Comparison of ENCODE assay signal across 8 cellular contexts in genomic region chr6:111482959-111483735, GRCh38. TPM values are rescaled to one million over a fixed set of nuclear protein-coding genes. Genes with fewer than 3 reads are reported as not detected.
DNase-seq lines count a peak whose midpoint lies in the region; ATAC-seq and TF ChIP-seq lines count a peak whose summit lies in the region.

TSS of gene REV3L (minus strand) at chr6:111483218. CDS start at chr6:111482888, 330 bp downstream.

- no peak for TF ChIP-seq CTCF in AG09319 (IDR thresholded peaks at IDR 0.05; ENCODE audit: low read depth, low read length)
- no peak for TF ChIP-seq CTCF in coronary artery (IDR thresholded peaks at IDR 0.05)

- peak; percentile 85 for DNase-seq in AG09319 (ENCODE audit: extremely low read depth, low read depth)
- DNase-seq in NCI-H526 (lab: John Stamatoyannopoulos, UW) = peak; percentile 92 to 97
- DNase-seq in activated CD4-positive, alpha-beta T cell treated with anti-CD3 and anti-CD28 coated beads, Interleukin-2, amount 10 ng/mL, durations not matched to agents 24 days and 14 days = peak; percentile 94
- DNase-seq in coronary artery (ENCODE audit: low spot score) = peak; percentile 92
- peak; percentile 86 for DNase-seq in left lobe of liver (ENCODE audit: low spot score)
- DNase-seq in stimulated activated CD4-positive, alpha-beta T cell treated with anti-CD3 and anti-CD28 coated beads, Interleukin-2, amount 100 ng/mL, for 4 hours (ENCODE audit: low read depth) = peak; percentile 89

- H3K9me3 Mint-ChIP-seq in activated CD4-positive, alpha-beta T cell treated with anti-CD3 and anti-CD28 coated beads, Interleukin-2, amount 10 ng/mL, durations not matched to agents 24 days and 14 days = no peaks in the 10 kb centered on the region

- intact Hi-C loops in activated CD4-positive, alpha-beta T cell treated with anti-CD3 and anti-CD28 coated beads, Interleukin-2, amount 10 ng/mL, durations not matched to agents 24 days and 14 days (cut with micrococcal nuclease) = loop anchor here (1.0 to 10.0 kb wide), 12 partner anchors 144 to 666 kb away; partner anchors contain the start of genes FAM229B, FYN, SLC16A10 and TUBE1

- H3K4me3 ChIP-seq in coronary artery = peak within 1 kb of the TSS; percentile 91

- ATAC-seq in GM19023 (IDR thresholded peaks at IDR 0.05; ENCODE audit: unreplicated experiment) (peak; percentile 39), HG03196 (IDR thresholded peaks at IDR 0.05; ENCODE audit: unreplicated experiment) (peak; percentile 36), left lobe of liver (peak; percentile 74)

- H3K36me3 Mint-ChIP-seq in activated CD4-positive, alpha-beta T cell treated with anti-CD3 and anti-CD28 coated beads, Interleukin-2, amount 10 ng/mL, durations not matched to agents 24 days and 14 days (ENCODE audit: low read depth) = peaks cover 21% of the 10 kb centered on the region

- H3K4me3 Mint-ChIP-seq in activated CD4-positive, alpha-beta T cell treated with anti-CD3 and anti-CD28 coated beads, Interleukin-2, amount 10 ng/mL, durations not matched to agents 24 days and 14 days = peak within 1 kb of the TSS; percentile 90

- H3K27ac Mint-ChIP-seq in activated CD4-positive, alpha-beta T cell treated with anti-CD3 and anti-CD28 coated beads, Interleukin-2, amount 10 ng/mL, durations not matched to agents 24 days and 14 days = peak within 1 kb of the TSS; percentile 98

- peaks cover 47% of the 10 kb centered on the region for H3K4me1 Mint-ChIP-seq in activated CD4-positive, alpha-beta T cell treated with anti-CD3 and anti-CD28 coated beads, Interleukin-2, amount 10 ng/mL, durations not matched to agents 24 days and 14 days

- H3K27ac ChIP-seq in coronary artery = peak within 1 kb of the TSS; percentile 100

- no peaks in the 10 kb centered on the region for H3K27me3 Mint-ChIP-seq in activated CD4-positive, alpha-beta T cell treated with anti-CD3 and anti-CD28 coated beads, Interleukin-2, amount 10 ng/mL, durations not matched to agents 24 days and 14 days

RNA-seq across cellular contexts. Expression of gene REV3L, which starts in this region (rescaled TPM):
- total RNA-seq in activated CD4-positive, alpha-beta T cell treated with anti-CD3 and anti-CD28 coated beads, Interleukin-2, amount 10 ng/mL, durations not matched to agents 24 days and 14 days = 14.0 and 20.8 TPM in 2 replicates
- total RNA-seq in left lobe of liver = 11.7 TPM

Comparison
In these comparisons a context has a peak if more than half of its experiments do, and no peak if none do; other contexts are left out.
1. Peak in every context shown above with its lines: DNase-seq, ATAC-seq, H3K4me3 ChIP-seq and H3K27ac ChIP-seq.